In genomic region chr4:7769936-7770674, GRCh38 we compare ENCODE assay signal across 9 cellular contexts.
DNase-seq lines count a peak whose midpoint lies in the region; ATAC-seq and TF ChIP-seq lines count a peak whose summit lies in the region.
"Had no signal": no experiment of that assay in that cellular context is flagged by ENCODE, and none has a peak within 500 bp of the region (broad histone marks: within the 10 kb centered on the region; RNA-seq: fewer than 3 reads in every experiment).

No MANE protein-coding gene starts in this region.

- peak; percentile 11 for DNase-seq in activated naive CD4-positive, alpha-beta T cell treated with Interleukin-2 at 50 U/mL for 16 hours
- no peak for DNase-seq in activated naive CD4-positive, alpha-beta T cell (lab: John Stamatoyannopoulos, UW)
- peak; percentile 26 for DNase-seq in SK-MEL-5 (ENCODE audit: low read depth, low spot score)
- DNase-seq in fibroblast of peridontal ligament (ENCODE audit: extremely low read depth) = peak; percentile 41
- no peak for DNase-seq in tibial nerve (ENCODE audit: low spot score in 2 of 2)
- no peak for DNase-seq in RPMI8226
- DNase-seq in activated CD4-positive, alpha-beta T cell treated with anti-CD3 and anti-CD28 coated beads, Interleukin-2, amount 50 U/mL, for 48 hours = no peak
- DNase-seq: activated B cell treated with CpG ODN at 0.5 μM for 24 hours had no signal

- TF ChIP-seq POLR2A in tibial nerve (IDR thresholded peaks at IDR 0.05) = no peak

- H3K4me3 ChIP-seq in tibial nerve = no peak overlapping the region

- H3K27ac ChIP-seq in tibial nerve = no peak overlapping the region

- no peaks in the 10 kb centered on the region for H3K27me3 ChIP-seq in tibial nerve

- in situ Hi-C loops in SK-MEL-5 (cut with HindIII; ENCODE audit: low pct_unique_long_range_greater_than_20kb, low sequenced_read_pairs) = no loop called here

- ATAC-seq in GM18870 (IDR thresholded peaks at IDR 0.05; ENCODE audit: unreplicated experiment) = no peak

- WGBS in tibial nerve, 2 donors = 78 to 79% methylated on average over 16 of the region's 16 CpGs

- no peaks in the 10 kb centered on the region for H3K9me3 ChIP-seq in tibial nerve

- H3K4me1 ChIP-seq in tibial nerve = peaks cover 0 to 18% (median 0%) of the 10 kb centered on the region in 4 donors

- TF ChIP-seq CTCF in tibial nerve (IDR thresholded peaks at IDR 0.05) = peak in 4 of 5 experiments; percentile 15 to 56 (median 28)

- H3K36me3 ChIP-seq in tibial nerve = peaks cover 0 to 94% (median 0%) of the 10 kb centered on the region in 3 donors

- TF ChIP-seq EP300 in tibial nerve (IDR thresholded peaks at IDR 0.05) = no peak

Comparison
In these comparisons a context has a peak if more than half of its experiments do, and no peak if none do; other contexts are left out.
1. DNase-seq: peak in activated naive CD4-positive, alpha-beta T cell treated with Interleukin-2 at 50 U/mL for 16 hours (single experiment), SK-MEL-5 (single experiment) and fibroblast of peridontal ligament (single experiment); none in activated naive CD4-positive, alpha-beta T cell (0 of 4), tibial nerve (0 of 2), RPMI8226 (single experiment) and activated CD4-positive, alpha-beta T cell treated with anti-CD3 and anti-CD28 coated beads, Interleukin-2, amount 50 U/mL, for 48 hours (0 of 2).